Comparison of ENCODE assay signal across 9 cellular contexts in the genomic region with DNA sequence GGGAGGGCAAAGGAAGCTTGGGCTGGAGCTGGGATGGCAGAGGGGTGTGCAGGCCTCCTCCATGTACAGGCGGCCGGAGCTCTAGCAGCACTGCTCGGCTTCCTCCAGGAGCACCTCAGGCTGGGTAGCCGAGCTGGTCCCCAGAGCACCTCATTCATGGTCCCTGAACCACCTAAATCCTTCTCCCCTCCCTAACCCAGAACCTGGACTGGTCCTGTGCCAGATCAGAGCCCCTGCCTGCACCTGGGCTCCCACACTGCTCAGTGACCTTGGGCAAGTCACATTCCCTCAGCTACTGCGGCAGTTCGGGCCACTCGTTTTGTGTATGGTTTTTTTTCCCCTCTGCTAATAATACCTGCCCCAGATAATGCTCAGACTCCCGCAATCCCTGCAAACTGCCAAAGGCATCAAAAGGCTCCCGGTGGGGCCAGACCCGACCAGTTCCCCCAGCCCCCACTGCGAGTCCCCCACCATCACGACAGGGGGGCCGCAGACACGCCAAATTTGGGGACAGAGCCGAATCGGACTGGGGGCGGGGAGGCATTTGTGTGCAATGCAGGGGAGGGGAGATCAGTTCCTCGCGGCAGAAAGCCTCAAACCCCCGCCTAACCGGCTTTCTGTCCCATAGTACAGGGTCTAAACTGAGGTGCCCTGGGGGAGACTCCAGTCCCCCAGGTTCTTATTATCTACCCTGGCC. TPM values are rescaled to one million over a fixed set of nuclear protein-coding genes. Genes with fewer than 3 reads are reported as not detected.
DNase-seq lines count a peak whose midpoint lies in the region; ATAC-seq and TF ChIP-seq lines count a peak whose summit lies in the region.
"Had no signal": no experiment of that assay in that cellular context is flagged by ENCODE, and none has a peak within 500 bp of the region (broad histone marks: within the 10 kb centered on the region; RNA-seq: fewer than 3 reads in every experiment).

No MANE protein-coding gene starts in this region.

- TF ChIP-seq CTCF in right atrium auricular region (IDR thresholded peaks at IDR 0.05) (no peak), astrocyte of the cerebellum (IDR thresholded peaks at IDR 0.05; ENCODE audit: low read depth, low read length, missing control alignments) (no peak), lower lobe of right lung (IDR thresholded peaks at IDR 0.05) (no peak), vagina (IDR thresholded peaks at IDR 0.05) (no peak)

- H3K4me3 ChIP-seq in right atrium auricular region: peak overlapping the region; percentile 57 to 69
- H3K4me3 ChIP-seq in astrocyte of the cerebellum (ENCODE audit: low read depth, low read length): peak overlapping the region; percentile 76
- peak overlapping the region; percentile 87 for H3K4me3 ChIP-seq in lower lobe of right lung
- peak overlapping the region; percentile 54 to 65 for H3K4me3 ChIP-seq in vagina

- TF ChIP-seq POLR2A in vagina (IDR thresholded peaks at IDR 0.05): no peak

- H3K27ac ChIP-seq in right atrium auricular region (no peak overlapping the region), lower lobe of right lung (peak overlapping the region; percentile 76), vagina (no peak overlapping the region)

- intact Hi-C loops in left cardiac atrium (cut with DNase I): no loop called here
- intact Hi-C loops in lower lobe of right lung (cut with DNase I): no loop called here
- intact Hi-C loops in vagina (cut with DNase I): no loop called here

- H3K9me3 ChIP-seq in right atrium auricular region (no peaks in the 10 kb centered on the region), lower lobe of right lung (no peaks in the 10 kb centered on the region), vagina (no peaks in the 10 kb centered on the region)

- no peaks in the 10 kb centered on the region for H3K27me3 ChIP-seq in right atrium auricular region
- H3K27me3 ChIP-seq in lower lobe of right lung (ENCODE audit: low read depth): peaks cover 12% of the 10 kb centered on the region
- no peaks in the 10 kb centered on the region for H3K27me3 ChIP-seq in vagina

- in situ Hi-C loops in astrocyte of the cerebellum (cut with HindIII; ENCODE audit: low sequenced_read_pairs): loop anchor here (10.0 kb wide), 1 partner anchor 58 kb away; no protein-coding TSS in a partner anchor

- no peak for ATAC-seq in left cardiac atrium
- no peak for ATAC-seq in lower lobe of right lung
- no peak for ATAC-seq in GM19035 (IDR thresholded peaks at IDR 0.05; ENCODE audit: unreplicated experiment)
- no peak for ATAC-seq in HG03439 (IDR thresholded peaks at IDR 0.05; ENCODE audit: unreplicated experiment)
- no peak for ATAC-seq in GM21737 (IDR thresholded peaks at IDR 0.05; ENCODE audit: unreplicated experiment)

- H3K4me1 ChIP-seq in right atrium auricular region: peaks cover 0 to 19% of the 10 kb centered on the region in 2 donors
- peaks cover 31% of the 10 kb centered on the region for H3K4me1 ChIP-seq in lower lobe of right lung
- H3K4me1 ChIP-seq in vagina: peaks cover 16% of the 10 kb centered on the region

- DNase-seq in right atrium auricular region (ENCODE audit: low spot score) (no peak), left cardiac atrium (no peak), astrocyte of the cerebellum (ENCODE audit: low read depth) (no peak), lower lobe of right lung (no peak), vagina (ENCODE audit: extremely low spot score in 2 of 2) (no peak)
- DNase-seq: central memory CD4-positive, alpha-beta T cell had no signal

- H3K36me3 ChIP-seq in right atrium auricular region (no peaks in the 10 kb centered on the region), lower lobe of right lung (no peaks in the 10 kb centered on the region), vagina (no peaks in the 10 kb centered on the region)

RNA-seq across cellular contexts. Expression of a gene that starts 1.3 kb away (rescaled TPM):
- total RNA-seq in right atrium auricular region (1 to 10 TPM; 1.0 to 2.9 TPM), left cardiac atrium (1 to 10 TPM; 1.8 to 1.9 TPM), lower lobe of right lung (4.6 TPM), vagina (3.9 TPM)

RNA-seq across cellular contexts. Expression of a gene that starts 28.5 kb away (rescaled TPM):
- total RNA-seq in right atrium auricular region (10 to 100 TPM; 65.4 to 68.2 TPM), left cardiac atrium (10 to 100 TPM; 39.0 to 43.5 TPM), lower lobe of right lung (40.2 TPM), vagina (39.8 TPM)
